8 cellular contexts compared by ENCODE assay signal in the genomic region with DNA sequence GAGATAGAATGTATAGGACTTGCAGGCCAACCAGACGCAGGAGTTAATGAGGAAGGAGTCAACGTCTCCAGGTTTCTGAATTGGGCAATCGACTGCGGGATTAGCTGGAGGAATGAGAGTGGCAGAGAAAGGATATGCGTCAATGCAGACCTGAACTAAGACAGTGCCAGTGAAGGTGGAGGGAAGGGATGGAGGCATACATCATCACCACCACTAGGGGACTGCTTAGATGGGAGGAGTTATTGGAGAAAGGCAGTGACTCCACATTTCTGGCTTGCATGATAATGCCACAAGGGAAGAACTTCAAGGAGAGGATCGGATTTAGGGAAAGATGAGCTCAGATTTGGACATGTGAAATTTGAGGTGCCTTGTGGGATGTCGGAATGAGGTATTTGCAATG. TPM values are rescaled to one million over a fixed set of nuclear protein-coding genes. Genes with fewer than 3 reads are reported as not detected.
A peak's percentile ranks its signal among the peaks of the same experiment; 100 is the strongest.
DNase-seq lines count a peak whose midpoint lies in the region; ATAC-seq and TF ChIP-seq lines count a peak whose summit lies in the region.

No MANE protein-coding gene starts in this region.

- no peaks in the 10 kb centered on the region for H3K79me2 ChIP-seq in PC-9 (ENCODE audit: low read depth)
- H3K79me2 ChIP-seq in fibroblast of lung (ENCODE audit: control insufficient read depth, insufficient read depth, low read length) = no peaks in the 10 kb centered on the region

- TF ChIP-seq CTCF in PC-9 (conservative IDR thresholded peaks at IDR 0.05) = peak; percentile 60; the same call in 1 of the 2 replicates
- peak; percentile 22 to 59 for TF ChIP-seq CTCF in fibroblast of lung (conservative IDR thresholded peaks at IDR 0.05 in 1 of 2, IDR thresholded peaks at IDR 0.05 in 1 of 2; ENCODE audit: low read depth in 1 of 2, low read length in 2 of 2)

- H3K4me1 ChIP-seq in PC-9 (replicated peaks; ENCODE audit: insufficient read depth) = no peaks in the 10 kb centered on the region
- no peaks in the 10 kb centered on the region for H3K4me1 ChIP-seq in fibroblast of lung (ENCODE audit: control insufficient read depth, extremely low read depth, insufficient read depth, low read length)

- peak; percentile 55 for ATAC-seq in activated CD8-positive, alpha-beta memory T cell treated with anti-CD3 and anti-CD28 coated beads, Interleukin-2, amount 10 ng/mL, durations not matched to agents 7 days and 5 days
- peak; percentile 63 for ATAC-seq in HG02981 (IDR thresholded peaks at IDR 0.05; ENCODE audit: unreplicated experiment)
- ATAC-seq in stimulated activated naive B cell treated with anti-CD40 and anti-IgM and Interleukin-4, amounts not matched to agents 10 μg/mL and 1 μg/mL and 100 μg/mL, for 72 hours (replicated peaks) = peak; percentile 79 to 84

- no peak overlapping the region for H3K27ac Mint-ChIP-seq in activated CD8-positive, alpha-beta memory T cell treated with anti-CD3 and anti-CD28 coated beads, Interleukin-2, amount 10 ng/mL, durations not matched to agents 7 days and 5 days
- H3K27ac Mint-ChIP-seq in stimulated activated naive B cell treated with anti-CD40 and anti-IgM and Interleukin-4, amounts not matched to agents 10 μg/mL and 1 μg/mL and 100 μg/mL, for 72 hours = no peak overlapping the region
- no peak overlapping the region for H3K27ac Mint-ChIP-seq in activated T-helper 1 cell treated with anti-CD3 and anti-CD28 coated beads, Interleukin-12 subunit alpha, Interleukin-12 subunit beta, Interleukin-2, Interleukin-4 antibody, amounts not matched to agents 30 ng/mL and 10 ng/mL and 1 ng/mL, durations not matched to agents 14 hours and 24 hours and 36 hours

- no peak overlapping the region for H3K9ac ChIP-seq in fibroblast of lung (ENCODE audit: insufficient read depth, low read length)

- H4K20me1 ChIP-seq in PC-9 (ENCODE audit: insufficient read depth) (no peaks in the 10 kb centered on the region), fibroblast of lung (ENCODE audit: control insufficient read depth, extremely low read depth, insufficient read depth, low read length) (no peaks in the 10 kb centered on the region)

- H3K36me3 ChIP-seq in PC-9 (ENCODE audit: low read depth) = no peaks in the 10 kb centered on the region
- H3K36me3 ChIP-seq in fibroblast of lung (ENCODE audit: control insufficient read depth, insufficient read depth, low read length) = no peaks in the 10 kb centered on the region

- CTCF ChIA-PET in activated CD8-positive, alpha-beta memory T cell treated with anti-CD3 and anti-CD28 coated beads, Interleukin-2, amount 10 ng/mL, durations not matched to agents 7 days and 5 days (lab: Charles Lee) = interaction anchor here (0.8 to 1.6 kb wide), 5 partner anchors 10 to 303 kb away, joined by 3 to 8 read pairs (median 4); a partner anchor contains a TSS
- CTCF ChIA-PET in PC-9 (lab: Charles Lee) = interaction anchor here (0.6 kb wide), 1 partner anchor 1686 kb away, joined by 4 read pairs; no protein-coding TSS in a partner anchor

- intact Hi-C loops in PC-9 (cut with micrococcal nuclease; ENCODE audit: unreplicated experiment) = no loop called here
- intact Hi-C loops in activated T-helper 1 cell treated with anti-CD3 and anti-CD28 coated beads, Interleukin-12 subunit alpha, Interleukin-12 subunit beta, Interleukin-2, Interleukin-4 antibody, amounts not matched to agents 30 ng/mL and 10 ng/mL and 1 ng/mL, durations not matched to agents 14 hours and 24 hours and 36 hours (cut with micrococcal nuclease) = no loop called here

- no peaks in the 10 kb centered on the region for H3F3A ChIP-seq in PC-9 (ENCODE audit: insufficient read depth, low read depth)

- H3K9me2 ChIP-seq in PC-9 (ENCODE audit: insufficient read depth) = no peaks in the 10 kb centered on the region

- no peak overlapping the region for H3K4me3 Mint-ChIP-seq in activated CD8-positive, alpha-beta memory T cell treated with anti-CD3 and anti-CD28 coated beads, Interleukin-2, amount 10 ng/mL, durations not matched to agents 7 days and 5 days
- peak overlapping the region in 1 of 2 donors; percentile 5 for H3K4me3 Mint-ChIP-seq in stimulated activated naive B cell treated with anti-CD40 and anti-IgM and Interleukin-4, amounts not matched to agents 10 μg/mL and 1 μg/mL and 100 μg/mL, for 72 hours
- H3K4me3 Mint-ChIP-seq in activated T-helper 1 cell treated with anti-CD3 and anti-CD28 coated beads, Interleukin-12 subunit alpha, Interleukin-12 subunit beta, Interleukin-2, Interleukin-4 antibody, amounts not matched to agents 30 ng/mL and 10 ng/mL and 1 ng/mL, durations not matched to agents 14 hours and 24 hours and 36 hours = no peak overlapping the region

- peaks cover 61% of the 10 kb centered on the region for H3K27me3 Mint-ChIP-seq in activated CD8-positive, alpha-beta memory T cell treated with anti-CD3 and anti-CD28 coated beads, Interleukin-2, amount 10 ng/mL, durations not matched to agents 7 days and 5 days
- peaks cover 7 to 10% of the 10 kb centered on the region in 2 donors for H3K27me3 Mint-ChIP-seq in stimulated activated naive B cell treated with anti-CD40 and anti-IgM and Interleukin-4, amounts not matched to agents 10 μg/mL and 1 μg/mL and 100 μg/mL, for 72 hours
- H3K27me3 Mint-ChIP-seq in activated T-helper 1 cell treated with anti-CD3 and anti-CD28 coated beads, Interleukin-12 subunit alpha, Interleukin-12 subunit beta, Interleukin-2, Interleukin-4 antibody, amounts not matched to agents 30 ng/mL and 10 ng/mL and 1 ng/mL, durations not matched to agents 14 hours and 24 hours and 36 hours (ENCODE audit: insufficient read depth) = peaks cover 22% of the 10 kb centered on the region

- no peaks in the 10 kb centered on the region for H3K9me3 Mint-ChIP-seq in activated CD8-positive, alpha-beta memory T cell treated with anti-CD3 and anti-CD28 coated beads, Interleukin-2, amount 10 ng/mL, durations not matched to agents 7 days and 5 days (ENCODE audit: low read depth)
- H3K9me3 Mint-ChIP-seq in stimulated activated naive B cell treated with anti-CD40 and anti-IgM and Interleukin-4, amounts not matched to agents 10 μg/mL and 1 μg/mL and 100 μg/mL, for 72 hours = no peaks in the 10 kb centered on the region
- H3K9me3 Mint-ChIP-seq in activated T-helper 1 cell treated with anti-CD3 and anti-CD28 coated beads, Interleukin-12 subunit alpha, Interleukin-12 subunit beta, Interleukin-2, Interleukin-4 antibody, amounts not matched to agents 30 ng/mL and 10 ng/mL and 1 ng/mL, durations not matched to agents 14 hours and 24 hours and 36 hours = no peaks in the 10 kb centered on the region

- H3K9me3 ChIP-seq in PC-9 (ENCODE audit: insufficient read depth, low read depth) = no peaks in the 10 kb centered on the region
- H3K9me3 ChIP-seq in fibroblast of lung (ENCODE audit: control insufficient read depth, insufficient read depth, low read depth, low read length) = no peaks in the 10 kb centered on the region

- BruUV-seq in PC-9 (replicated peaks; lab: Mats Ljungman, UMichigan) = no TSS peak

- H3K36me3 Mint-ChIP-seq in activated CD8-positive, alpha-beta memory T cell treated with anti-CD3 and anti-CD28 coated beads, Interleukin-2, amount 10 ng/mL, durations not matched to agents 7 days and 5 days = no peaks in the 10 kb centered on the region
- H3K36me3 Mint-ChIP-seq in stimulated activated naive B cell treated with anti-CD40 and anti-IgM and Interleukin-4, amounts not matched to agents 10 μg/mL and 1 μg/mL and 100 μg/mL, for 72 hours = no peaks in the 10 kb centered on the region
- no peaks in the 10 kb centered on the region for H3K36me3 Mint-ChIP-seq in activated T-helper 1 cell treated with anti-CD3 and anti-CD28 coated beads, Interleukin-12 subunit alpha, Interleukin-12 subunit beta, Interleukin-2, Interleukin-4 antibody, amounts not matched to agents 30 ng/mL and 10 ng/mL and 1 ng/mL, durations not matched to agents 14 hours and 24 hours and 36 hours (ENCODE audit: low read depth)

- H3K4me2 ChIP-seq in PC-9 (no peak overlapping the region), fibroblast of lung (ENCODE audit: extremely low read depth, insufficient read depth, low read length) (no peak overlapping the region)

- H3K4me3 ChIP-seq in PC-9 = no peak overlapping the region
- H3K4me3 ChIP-seq in fibroblast of lung (replicated peaks in 1 of 4; ENCODE audit: control extremely low read depth in 1 of 4, insufficient read depth in 1 of 4, low read depth in 3 of 4, low read length in 4 of 4) = no peak overlapping the region

- DNase-seq in activated CD8-positive, alpha-beta memory T cell treated with anti-CD3 and anti-CD28 coated beads, Interleukin-2, amount 10 ng/mL, durations not matched to agents 7 days and 5 days = no peak
- DNase-seq in activated CD8-positive, alpha-beta memory T cell treated with anti-CD3 and anti-CD28 coated beads, Interleukin-2, amount 50 U/mL, for 48 hours = no peak
- DNase-seq in PC-9 = peak; percentile 11 to 55
- peak; percentile 18 to 60 for DNase-seq in fibroblast of lung (ENCODE audit: low read depth in 2 of 2)
- DNase-seq in stimulated activated naive B cell treated with anti-CD40 and anti-IgM and Interleukin-4, amounts not matched to agents 10 μg/mL and 1 μg/mL and 100 μg/mL, for 72 hours = no peak
- no peak for DNase-seq in stimulated activated CD4-positive, alpha-beta T cell treated with anti-CD3 and anti-CD28 coated beads, Interleukin-1b, Interleukin-23, amount 100 ng/mL, for 48 hours
- DNase-seq in activated T-helper 1 cell treated with anti-CD3 and anti-CD28 coated beads, Interleukin-12 subunit alpha, Interleukin-12 subunit beta, Interleukin-2, Interleukin-4 antibody, amounts not matched to agents 30 ng/mL and 10 ng/mL and 1 ng/mL, durations not matched to agents 14 hours and 24 hours and 36 hours (ENCODE audit: low spot score) = no peak

- H3K27me3 ChIP-seq in PC-9 (ENCODE audit: insufficient read depth, low read depth) (peaks cover 56% of the 10 kb centered on the region; the same call in 1 of the 2 replicates), fibroblast of lung (ENCODE audit: control insufficient read depth, insufficient read depth, low read length) (peaks cover 5% of the 10 kb centered on the region)

- H3K4me1 Mint-ChIP-seq in activated CD8-positive, alpha-beta memory T cell treated with anti-CD3 and anti-CD28 coated beads, Interleukin-2, amount 10 ng/mL, durations not matched to agents 7 days and 5 days = peaks cover 7% of the 10 kb centered on the region
- peaks cover 10 to 22% of the 10 kb centered on the region in 2 donors for H3K4me1 Mint-ChIP-seq in stimulated activated naive B cell treated with anti-CD40 and anti-IgM and Interleukin-4, amounts not matched to agents 10 μg/mL and 1 μg/mL and 100 μg/mL, for 72 hours
- H3K4me1 Mint-ChIP-seq in activated T-helper 1 cell treated with anti-CD3 and anti-CD28 coated beads, Interleukin-12 subunit alpha, Interleukin-12 subunit beta, Interleukin-2, Interleukin-4 antibody, amounts not matched to agents 30 ng/mL and 10 ng/mL and 1 ng/mL, durations not matched to agents 14 hours and 24 hours and 36 hours (ENCODE audit: low read depth) = peaks cover 7% of the 10 kb centered on the region

- no peak overlapping the region for H2AFZ ChIP-seq in PC-9
- H2AFZ ChIP-seq in fibroblast of lung (ENCODE audit: low read length) = no peak overlapping the region

- H3K27ac ChIP-seq in PC-9 (no peak overlapping the region), fibroblast of lung (ENCODE audit: insufficient read depth, low read length) (no peak overlapping the region)

- POLR2A ChIA-PET in PC-9 (lab: Charles Lee; ENCODE audit: unreplicated experiment) = no interaction called here

RNA-seq across cellular contexts. Expression of a gene that starts 17.4 kb away (rescaled TPM):
- total RNA-seq in activated CD8-positive, alpha-beta memory T cell treated with anti-CD3 and anti-CD28 coated beads, Interleukin-2, amount 10 ng/mL, durations not matched to agents 7 days and 5 days = under 1 TPM; 0.73 to 0.79 TPM
- total RNA-seq in PC-9 (2021) (0.55 TPM in 1 of 2 replicates, not detected in the other), fibroblast of lung (0.17 and 1.0 TPM in 2 replicates)
- 0.22 and 0.46 TPM in 2 replicates for polyA plus RNA-seq in fibroblast of lung
- 0.17 and 0.59 TPM in 2 replicates for polyA plus RNA-seq in fibroblast of lung (2012)
- not detected in 2 replicates for polyA minus RNA-seq in fibroblast of lung (ENCODE audit: low replicate concordance)
- total RNA-seq in activated T-helper 1 cell treated with anti-CD3 and anti-CD28 coated beads, Interleukin-12 subunit alpha, Interleukin-12 subunit beta, Interleukin-2, Interleukin-4 antibody, amounts not matched to agents 30 ng/mL and 10 ng/mL and 1 ng/mL, durations not matched to agents 14 hours and 24 hours and 36 hours = 0.10 and 0.39 TPM in 2 replicates

RNA-seq across cellular contexts. Expression of a gene that starts 47.9 kb away (rescaled TPM):
- total RNA-seq in activated CD8-positive, alpha-beta memory T cell treated with anti-CD3 and anti-CD28 coated beads, Interleukin-2, amount 10 ng/mL, durations not matched to agents 7 days and 5 days = 10 to 100 TPM; 44.2 to 56.4 TPM
- total RNA-seq in PC-9 (2021) (35.4 and 42.6 TPM in 2 replicates), fibroblast of lung (46.7 and 71.5 TPM in 2 replicates)
- 21.1 and 23.2 TPM in 2 replicates for polyA plus RNA-seq in fibroblast of lung
- polyA plus RNA-seq in fibroblast of lung (2012) = 14.1 and 15.4 TPM in 2 replicates
- polyA minus RNA-seq in fibroblast of lung (ENCODE audit: low replicate concordance) = 6.1 and 11.0 TPM in 2 replicates
- total RNA-seq in activated T-helper 1 cell treated with anti-CD3 and anti-CD28 coated beads, Interleukin-12 subunit alpha, Interleukin-12 subunit beta, Interleukin-2, Interleukin-4 antibody, amounts not matched to agents 30 ng/mL and 10 ng/mL and 1 ng/mL, durations not matched to agents 14 hours and 24 hours and 36 hours = 44.2 and 46.1 TPM in 2 replicates

Comparison
In these comparisons a context has a peak if more than half of its experiments do, and no peak if none do; other contexts are left out.
1. DNase-seq: peak in PC-9 (2 of 2) and fibroblast of lung (2 of 2); none in activated CD8-positive, alpha-beta memory T cell treated with anti-CD3 and anti-CD28 coated beads, Interleukin-2, amount 10 ng/mL, durations not matched to agents 7 days and 5 days (single experiment), activated CD8-positive, alpha-beta memory T cell treated with anti-CD3 and anti-CD28 coated beads, Interleukin-2, amount 50 U/mL, for 48 hours (single experiment), stimulated activated naive B cell treated with anti-CD40 and anti-IgM and Interleukin-4, amounts not matched to agents 10 μg/mL and 1 μg/mL and 100 μg/mL, for 72 hours (single experiment), stimulated activated CD4-positive, alpha-beta T cell treated with anti-CD3 and anti-CD28 coated beads, Interleukin-1b, Interleukin-23, amount 100 ng/mL, for 48 hours (single experiment) and activated T-helper 1 cell treated with anti-CD3 and anti-CD28 coated beads, Interleukin-12 subunit alpha, Interleukin-12 subunit beta, Interleukin-2, Interleukin-4 antibody, amounts not matched to agents 30 ng/mL and 10 ng/mL and 1 ng/mL, durations not matched to agents 14 hours and 24 hours and 36 hours (single experiment).
2. Peak in every context shown above with its lines, with median percentiles within 50 percentile points of each other: ATAC-seq.